Comparison of ENCODE assay signal across 1 cellular context in genomic region chr12:57813971-57814771, GRCh38.
TF ChIP-seq lines count a peak whose summit lies in the region.

No MANE protein-coding gene starts in this region.

TF ChIP-seq in HepG2, 621 proteins besides CTCF, POLR2A, EP300 and RAD21 (continued from another document and continues in another):
- TF ChIP-seq, protein P1, sequence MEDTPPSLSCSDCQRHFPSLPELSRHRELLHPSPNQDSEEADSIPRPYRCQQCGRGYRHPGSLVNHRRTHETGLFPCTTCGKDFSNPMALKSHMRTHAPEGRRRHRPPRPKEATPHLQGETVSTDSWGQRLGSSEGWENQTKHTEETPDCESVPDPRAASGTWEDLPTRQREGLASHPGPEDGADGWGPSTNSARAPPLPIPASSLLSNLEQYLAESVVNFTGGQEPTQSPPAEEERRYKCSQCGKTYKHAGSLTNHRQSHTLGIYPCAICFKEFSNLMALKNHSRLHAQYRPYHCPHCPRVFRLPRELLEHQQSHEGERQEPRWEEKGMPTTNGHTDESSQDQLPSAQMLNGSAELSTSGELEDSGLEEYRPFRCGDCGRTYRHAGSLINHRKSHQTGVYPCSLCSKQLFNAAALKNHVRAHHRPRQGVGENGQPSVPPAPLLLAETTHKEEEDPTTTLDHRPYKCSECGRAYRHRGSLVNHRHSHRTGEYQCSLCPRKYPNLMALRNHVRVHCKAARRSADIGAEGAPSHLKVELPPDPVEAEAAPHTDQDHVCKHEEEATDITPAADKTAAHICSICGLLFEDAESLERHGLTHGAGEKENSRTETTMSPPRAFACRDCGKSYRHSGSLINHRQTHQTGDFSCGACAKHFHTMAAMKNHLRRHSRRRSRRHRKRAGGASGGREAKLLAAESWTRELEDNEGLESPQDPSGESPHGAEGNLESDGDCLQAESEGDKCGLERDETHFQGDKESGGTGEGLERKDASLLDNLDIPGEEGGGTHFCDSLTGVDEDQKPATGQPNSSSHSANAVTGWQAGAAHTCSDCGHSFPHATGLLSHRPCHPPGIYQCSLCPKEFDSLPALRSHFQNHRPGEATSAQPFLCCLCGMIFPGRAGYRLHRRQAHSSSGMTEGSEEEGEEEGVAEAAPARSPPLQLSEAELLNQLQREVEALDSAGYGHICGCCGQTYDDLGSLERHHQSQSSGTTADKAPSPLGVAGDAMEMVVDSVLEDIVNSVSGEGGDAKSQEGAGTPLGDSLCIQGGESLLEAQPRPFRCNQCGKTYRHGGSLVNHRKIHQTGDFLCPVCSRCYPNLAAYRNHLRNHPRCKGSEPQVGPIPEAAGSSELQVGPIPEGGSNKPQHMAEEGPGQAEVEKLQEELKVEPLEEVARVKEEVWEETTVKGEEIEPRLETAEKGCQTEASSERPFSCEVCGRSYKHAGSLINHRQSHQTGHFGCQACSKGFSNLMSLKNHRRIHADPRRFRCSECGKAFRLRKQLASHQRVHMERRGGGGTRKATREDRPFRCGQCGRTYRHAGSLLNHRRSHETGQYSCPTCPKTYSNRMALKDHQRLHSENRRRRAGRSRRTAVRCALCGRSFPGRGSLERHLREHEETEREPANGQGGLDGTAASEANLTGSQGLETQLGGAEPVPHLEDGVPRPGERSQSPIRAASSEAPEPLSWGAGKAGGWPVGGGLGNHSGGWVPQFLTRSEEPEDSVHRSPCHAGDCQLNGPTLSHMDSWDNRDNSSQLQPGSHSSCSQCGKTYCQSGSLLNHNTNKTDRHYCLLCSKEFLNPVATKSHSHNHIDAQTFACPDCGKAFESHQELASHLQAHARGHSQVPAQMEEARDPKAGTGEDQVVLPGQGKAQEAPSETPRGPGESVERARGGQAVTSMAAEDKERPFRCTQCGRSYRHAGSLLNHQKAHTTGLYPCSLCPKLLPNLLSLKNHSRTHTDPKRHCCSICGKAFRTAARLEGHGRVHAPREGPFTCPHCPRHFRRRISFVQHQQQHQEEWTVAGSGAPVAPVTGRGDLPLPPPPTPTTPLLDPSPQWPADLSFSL (CRISPR knock-in tag; IDR thresholded peaks at IDR 0.05) = no peak
- no peak for TF ChIP-seq ZFP36L1 (CRISPR knock-in tag; IDR thresholded peaks at IDR 0.05)
- TF ChIP-seq, protein P2, sequence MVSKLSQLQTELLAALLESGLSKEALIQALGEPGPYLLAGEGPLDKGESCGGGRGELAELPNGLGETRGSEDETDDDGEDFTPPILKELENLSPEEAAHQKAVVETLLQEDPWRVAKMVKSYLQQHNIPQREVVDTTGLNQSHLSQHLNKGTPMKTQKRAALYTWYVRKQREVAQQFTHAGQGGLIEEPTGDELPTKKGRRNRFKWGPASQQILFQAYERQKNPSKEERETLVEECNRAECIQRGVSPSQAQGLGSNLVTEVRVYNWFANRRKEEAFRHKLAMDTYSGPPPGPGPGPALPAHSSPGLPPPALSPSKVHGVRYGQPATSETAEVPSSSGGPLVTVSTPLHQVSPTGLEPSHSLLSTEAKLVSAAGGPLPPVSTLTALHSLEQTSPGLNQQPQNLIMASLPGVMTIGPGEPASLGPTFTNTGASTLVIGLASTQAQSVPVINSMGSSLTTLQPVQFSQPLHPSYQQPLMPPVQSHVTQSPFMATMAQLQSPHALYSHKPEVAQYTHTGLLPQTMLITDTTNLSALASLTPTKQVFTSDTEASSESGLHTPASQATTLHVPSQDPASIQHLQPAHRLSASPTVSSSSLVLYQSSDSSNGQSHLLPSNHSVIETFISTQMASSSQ (IDR thresholded peaks at IDR 0.05; ENCODE audit: low read depth) = no peak
- TF ChIP-seq, protein P2 (CRISPR knock-in tag; IDR thresholded peaks at IDR 0.05; ENCODE audit: borderline replicate concordance) = no peak
- no peak for TF ChIP-seq ETV6 (CRISPR knock-in tag; conservative IDR thresholded peaks at IDR 0.05)
- no peak for TF ChIP-seq SRSF9 (IDR thresholded peaks at IDR 0.05; ENCODE audit: borderline replicate concordance, insufficient read depth, low read depth, low read length, poor library complexity, severe bottlenecking)
- peak; percentile 50; the same call in 1 of the 2 replicates for TF ChIP-seq BCL6 (CRISPR knock-in tag; IDR thresholded peaks at IDR 0.05)
- TF ChIP-seq ZIK1 (CRISPR knock-in tag; IDR thresholded peaks at IDR 0.05; ENCODE audit: borderline replicate concordance, low read depth) = no peak
- no peak for TF ChIP-seq MLX (CRISPR knock-in tag; IDR thresholded peaks at IDR 0.05)
- no peak for TF ChIP-seq SMARCE1 (IDR thresholded peaks at IDR 0.05; ENCODE audit: borderline replicate concordance)
- no peak for TF ChIP-seq TBX3 (IDR thresholded peaks at IDR 0.05; ENCODE audit: borderline replicate concordance)
- no peak for TF ChIP-seq ZNF382 (CRISPR knock-in tag; IDR thresholded peaks at IDR 0.05; ENCODE audit: borderline replicate concordance)
- no peak for TF ChIP-seq ZNF3 (CRISPR knock-in tag; IDR thresholded peaks at IDR 0.05)
- TF ChIP-seq ARNTL (CRISPR knock-in tag; IDR thresholded peaks at IDR 0.05) = no peak
- TF ChIP-seq ZNF816 (CRISPR knock-in tag; IDR thresholded peaks at IDR 0.05; ENCODE audit: borderline replicate concordance) = no peak
- TF ChIP-seq, protein P3, sequence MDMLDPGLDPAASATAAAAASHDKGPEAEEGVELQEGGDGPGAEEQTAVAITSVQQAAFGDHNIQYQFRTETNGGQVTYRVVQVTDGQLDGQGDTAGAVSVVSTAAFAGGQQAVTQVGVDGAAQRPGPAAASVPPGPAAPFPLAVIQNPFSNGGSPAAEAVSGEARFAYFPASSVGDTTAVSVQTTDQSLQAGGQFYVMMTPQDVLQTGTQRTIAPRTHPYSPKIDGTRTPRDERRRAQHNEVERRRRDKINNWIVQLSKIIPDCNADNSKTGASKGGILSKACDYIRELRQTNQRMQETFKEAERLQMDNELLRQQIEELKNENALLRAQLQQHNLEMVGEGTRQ (IDR thresholded peaks at IDR 0.05; ENCODE audit: low read depth, low read length) = no peak
- TF ChIP-seq, protein P3 (CRISPR knock-in tag; IDR thresholded peaks at IDR 0.05; ENCODE audit: borderline replicate concordance) = no peak
- TF ChIP-seq ZNF17 (CRISPR knock-in tag; IDR thresholded peaks at IDR 0.05) = no peak
- TF ChIP-seq ZNF570 (CRISPR knock-in tag; IDR thresholded peaks at IDR 0.05; ENCODE audit: borderline replicate concordance) = no peak
- no peak for TF ChIP-seq ZNF276 (CRISPR knock-in tag; IDR thresholded peaks at IDR 0.05; ENCODE audit: low read depth)
- TF ChIP-seq RXRB (CRISPR knock-in tag; IDR thresholded peaks at IDR 0.05; ENCODE audit: borderline replicate concordance) = peak; percentile 40; the same call in 1 of the 2 replicates
- no peak for TF ChIP-seq SIX4 (CRISPR knock-in tag; IDR thresholded peaks at IDR 0.05)
- peak; percentile 48; the same call in 1 of the 2 replicates for TF ChIP-seq MYC (CRISPR knock-in tag; IDR thresholded peaks at IDR 0.05; ENCODE audit: borderline replicate concordance)
- TF ChIP-seq ZNF235 (CRISPR knock-in tag; IDR thresholded peaks at IDR 0.05; ENCODE audit: borderline replicate concordance) = no peak
- TF ChIP-seq POGZ (CRISPR knock-in tag; IDR thresholded peaks at IDR 0.05) = peak; percentile 21; the same call in 1 of the 2 replicates
- no peak for TF ChIP-seq PAWR (CRISPR knock-in tag; IDR thresholded peaks at IDR 0.05; ENCODE audit: borderline replicate concordance)
- no peak for TF ChIP-seq ZNF710 (CRISPR knock-in tag; IDR thresholded peaks at IDR 0.05; ENCODE audit: borderline replicate concordance)
- TF ChIP-seq PRDM15 (CRISPR knock-in tag; IDR thresholded peaks at IDR 0.05) = no peak
- TF ChIP-seq ZNF678 (CRISPR knock-in tag; IDR thresholded peaks at IDR 0.05) = no peak
- TF ChIP-seq LBX2 (CRISPR knock-in tag; IDR thresholded peaks at IDR 0.05; ENCODE audit: borderline replicate concordance) = no peak
- peak; percentile 43; the same call in 1 of the 2 replicates for TF ChIP-seq NCOR1 (IDR thresholded peaks at IDR 0.05; ENCODE audit: borderline replicate concordance, low read length)
- TF ChIP-seq ZMYM4 (CRISPR knock-in tag; IDR thresholded peaks at IDR 0.05) = 0 out of 2 replicates have a peak, but pooled peaks have one; percentile 19
- no peak for TF ChIP-seq ZNF567 (CRISPR knock-in tag; IDR thresholded peaks at IDR 0.05; ENCODE audit: borderline replicate concordance)
